31 cellular contexts compared by ENCODE assay signal in the genomic region with DNA sequence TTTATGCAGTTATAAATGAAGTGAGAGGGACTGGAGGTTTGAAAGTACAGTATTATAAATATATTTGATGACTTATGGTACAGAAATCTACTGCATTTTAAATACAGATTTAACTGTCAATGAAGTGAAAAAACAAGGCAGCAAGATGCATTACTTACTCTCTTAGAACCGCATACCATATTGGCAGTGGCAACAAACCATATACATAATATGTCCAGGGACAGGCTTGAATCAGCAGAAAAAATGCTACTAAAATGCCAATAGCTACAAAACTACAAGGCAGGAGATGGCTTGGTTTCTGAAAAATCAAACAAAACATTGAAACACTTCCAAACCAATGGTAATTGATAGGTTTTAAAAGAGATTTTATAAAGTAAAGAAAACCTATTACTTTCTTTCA.
"Had no signal": no experiment of that assay in that cellular context is flagged by ENCODE, and none has a peak within 500 bp of the region (broad histone marks: within the 10 kb centered on the region; RNA-seq: fewer than 3 reads in every experiment).

No MANE protein-coding gene starts in this region.

- ATAC-seq: activated CD8-positive, alpha-beta T cell treated with anti-CD3 and anti-CD28 coated beads for 36 hours; body of pancreas; PC-3; Right ventricle myocardium inferior; SK-N-SH treated with all-trans-retinoic acid at 6 μM for 48 hours had no signal

- H3K4me2 ChIP-seq: KMS-11 had no signal

- H3K27me3 ChIP-seq: adrenal gland, body of pancreas, breast epithelium had no signal

- H3K4me3 ChIP-seq: adrenal gland, body of pancreas, breast epithelium had no signal

- H3K4me1 ChIP-seq: adrenal gland, body of pancreas, breast epithelium had no signal

- H3K27ac ChIP-seq: adrenal gland, body of pancreas, breast epithelium, KMS-11, RWPE1, VCaP had no signal

- H3K9me3 ChIP-seq: adrenal gland, body of pancreas, breast epithelium had no signal

- H3K36me3 ChIP-seq: adrenal gland, breast epithelium had no signal

- H3K9ac ChIP-seq: KMS-11 had no signal

- DNase-seq: activated B cell treated with CpG ODN at 0.5 μM for 24 hours; activated CD4-positive, alpha-beta T cell treated with anti-CD3 and anti-CD28 coated beads for 4 hours; activated CD4-positive, CD25-positive, alpha-beta regulatory T cell treated with anti-CD3 and anti-CD28 coated beads, Interleukin-2, amount 50 U/mL, for 72 hours; activated CD8-positive, alpha-beta T cell treated with anti-CD3 and anti-CD28 coated beads for 36 hours; activated gamma-delta T cell; activated naive CD4-positive, alpha-beta T cell treated with Interleukin-2 at 50 U/mL for 16 hours; activated naive CD8-positive, alpha-beta T cell treated with anti-CD3 and anti-CD28 coated beads, Interleukin-2, amount 10 ng/mL, durations not matched to agents 7 days and 5 days; activated T-cell treated with anti-CD3 and anti-CD28 coated beads, Interleukin-2, amount 50 U/mL, for 1 hour; adrenal gland; body of pancreas; NCI-H1105; NCI-H1417 treated with DMSO at 0.1 percent for 48 hours; NCI-H187 treated with DMSO at 0.1 percent for 48 hours; NCI-H2081 treated with DMSO at 0.1 percent for 48 hours; NCI-H226; NCI-H446 treated with DMSO at 0.1 percent for 48 hours; NCI-H524 treated with DMSO at 0.1 percent for 48 hours; NCI-H748 treated with DMSO at 0.1 percent for 48 hours; NK-92 treated with Interleukin-12 subunit alpha and Interleukin-12 subunit beta, amount 100 ng/mL, for 24 hours; PC-3; SIG-M5; SW 1271; T-helper 1 cell; T-helper 2 cell; T-helper 9 cell had no signal
